Comparison of ENCODE assay signal across 17 cellular contexts in the genomic region with DNA sequence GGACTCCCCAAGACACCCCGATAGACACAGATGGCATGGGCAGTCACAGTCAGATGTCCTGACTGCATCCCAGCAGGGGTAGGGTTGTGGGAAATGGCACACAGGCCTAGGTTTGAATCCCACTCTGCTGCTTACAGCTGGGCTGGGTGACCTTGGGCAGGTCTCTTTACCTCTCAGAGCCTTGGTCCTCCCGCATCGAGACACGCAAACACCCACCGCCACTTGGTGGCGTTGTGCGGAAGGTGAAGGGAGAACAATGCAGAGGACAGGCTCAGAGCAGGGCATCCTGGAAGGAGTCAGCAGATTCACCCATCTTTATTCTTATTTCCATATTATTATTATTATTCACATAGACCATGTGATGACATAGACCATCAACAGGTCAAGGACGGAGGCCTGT.
DNase-seq lines count a peak whose midpoint lies in the region; ATAC-seq and TF ChIP-seq lines count a peak whose summit lies in the region.
"Had no signal": no experiment of that assay in that cellular context is flagged by ENCODE, and none has a peak within 500 bp of the region (broad histone marks: within the 10 kb centered on the region; RNA-seq: fewer than 3 reads in every experiment).

No MANE protein-coding gene starts in this region.

- CTCF ChIA-PET in Panc1 (lab: Charles Lee), result no interaction called here

- in situ Hi-C loops in Panc1 (cut with HindIII; ENCODE audit: low pct_unique_long_range_greater_than_20kb, low sequenced_read_pairs), result no loop called here

- no peaks in the 10 kb centered on the region for H3K9me3 ChIP-seq in Panc1 (ENCODE audit: control insufficient read depth, insufficient read depth, low read depth, low read length)
- H3K9me3 ChIP-seq in Peyer's patch, result no peaks in the 10 kb centered on the region
- H3K9me3 ChIP-seq in heart left ventricle, result no peaks in the 10 kb centered on the region
- H3K9me3 ChIP-seq: body of pancreas, left ventricle myocardium inferior had no signal

- DNase-seq in AG09309 (ENCODE audit: low read depth), result no peak
- DNase-seq in H7, result peak; percentile 82
- DNase-seq in Panc1 (ENCODE audit: low read depth, low spot score), result no peak
- no peak for DNase-seq in fibroblast of villous mesenchyme (ENCODE audit: low read depth)
- DNase-seq in Peyer's patch, result no peak
- no peak for DNase-seq in inferior parietal cortex (ENCODE audit: extremely low spot score)
- no peak for DNase-seq in heart left ventricle
- no peak for DNase-seq in HCEC 1CT
- DNase-seq: activated naive CD4-positive, alpha-beta T cell treated with anti-CD3 and anti-CD28 coated beads, Interleukin-2, amount 10 ng/mL, durations not matched to agents 7 days and 5 days; body of pancreas; dorsolateral prefrontal cortex; left ventricle myocardium inferior; MM.1S; NCI-H2081; NCI-H774; stimulated activated CD4-positive, alpha-beta T cell treated with anti-CD3 and anti-CD28 coated beads, Interleukin-15, amount 100 ng/mL, for 24 hours had no signal

- no TSS peak for BruUV-seq in Panc1 (replicated peaks; lab: Mats Ljungman, UMichigan)

- no peak overlapping the region for H3K4me3 ChIP-seq in AG09309 (ENCODE audit: control insufficient read depth, low read depth, low read length)
- H3K4me3 ChIP-seq in H7 (ENCODE audit: insufficient read depth, low read depth, low read length), result no peak overlapping the region
- no peak overlapping the region for H3K4me3 ChIP-seq in Panc1 (ENCODE audit: low read depth in 2 of 2, low read length in 2 of 2)
- H3K4me3 ChIP-seq in fibroblast of villous mesenchyme (ENCODE audit: low read depth, low read length), result no peak overlapping the region
- no peak overlapping the region for H3K4me3 ChIP-seq in Peyer's patch
- no peak overlapping the region for H3K4me3 ChIP-seq in heart left ventricle
- H3K4me3 ChIP-seq: body of pancreas, dorsolateral prefrontal cortex, GM12878, left ventricle myocardium inferior had no signal

- H3K36me3 ChIP-seq in H7 (replicated peaks; ENCODE audit: control insufficient read depth, insufficient read depth, low read length) (no peaks in the 10 kb centered on the region), Panc1 (ENCODE audit: control insufficient read depth, insufficient read depth, low read length) (no peaks in the 10 kb centered on the region), Peyer's patch (no peaks in the 10 kb centered on the region), heart left ventricle (peaks cover 0 to 4% (median 0%) of the 10 kb centered on the region in 9 donors)

- TF ChIP-seq POLR2A in Peyer's patch (IDR thresholded peaks at IDR 0.05), result no peak
- TF ChIP-seq POLR2A in heart left ventricle (IDR thresholded peaks at IDR 0.05), result no peak

- intact Hi-C loops in Panc1 (cut with micrococcal nuclease; ENCODE audit: unreplicated experiment), result no loop called here
- intact Hi-C loops in heart left ventricle (cut with DNase I), result no loop called here

- 88 to 97% (median 96%) methylated on average over 8 of the region's 8 CpGs for WGBS in heart left ventricle, 4 donors

- TF ChIP-seq CTCF in AG09309 (IDR thresholded peaks at IDR 0.05; ENCODE audit: control insufficient read depth, insufficient read depth, low read depth, low read length, missing control alignments) (peak; percentile 9), Panc1 (IDR thresholded peaks at IDR 0.05) (peak; percentile 52), fibroblast of villous mesenchyme (IDR thresholded peaks at IDR 0.05; ENCODE audit: insufficient read depth, low read depth, low read length) (peak; percentile 6), Peyer's patch (IDR thresholded peaks at IDR 0.05) (no peak), heart left ventricle (IDR thresholded peaks at IDR 0.05) (no peak)

- H3K27me3 ChIP-seq in H7 (ENCODE audit: control insufficient read depth, insufficient read depth, low read length) (no peaks in the 10 kb centered on the region), Panc1 (ENCODE audit: control insufficient read depth, insufficient read depth, low read length) (no peaks in the 10 kb centered on the region), Peyer's patch (no peaks in the 10 kb centered on the region), heart left ventricle (no peaks in the 10 kb centered on the region)
- H3K27me3 ChIP-seq: body of pancreas, dorsolateral prefrontal cortex had no signal

- POLR2A ChIA-PET in Panc1 (lab: Charles Lee), result no interaction called here

- H3K4me1 ChIP-seq in Panc1 (ENCODE audit: control insufficient read depth, insufficient read depth, low read length) (no peaks in the 10 kb centered on the region), Peyer's patch (no peaks in the 10 kb centered on the region), heart left ventricle (no peaks in the 10 kb centered on the region)
- H3K4me1 ChIP-seq: body of pancreas, left ventricle myocardium inferior had no signal

- H3K27ac ChIP-seq in Panc1 (ENCODE audit: low read length), result no peak overlapping the region
- no peak overlapping the region for H3K27ac ChIP-seq in Peyer's patch
- no peak overlapping the region for H3K27ac ChIP-seq in heart left ventricle
- H3K27ac ChIP-seq: body of pancreas, dorsolateral prefrontal cortex, left ventricle myocardium inferior had no signal

- ATAC-seq in Panc1, result no peak
- no peak for ATAC-seq in heart left ventricle
- ATAC-seq: body of pancreas, GM12878 had no signal

Comparison
In these comparisons a context has a peak if more than half of its experiments do, and no peak if none do; other contexts are left out.
1. CTCF ChIP-seq: peak in AG09309 (single experiment), Panc1 (single experiment) and fibroblast of villous mesenchyme (single experiment); none in Peyer's patch (0 of 6) and heart left ventricle (0 of 12).